9 cellular contexts compared by ENCODE assay signal in the genomic region with DNA sequence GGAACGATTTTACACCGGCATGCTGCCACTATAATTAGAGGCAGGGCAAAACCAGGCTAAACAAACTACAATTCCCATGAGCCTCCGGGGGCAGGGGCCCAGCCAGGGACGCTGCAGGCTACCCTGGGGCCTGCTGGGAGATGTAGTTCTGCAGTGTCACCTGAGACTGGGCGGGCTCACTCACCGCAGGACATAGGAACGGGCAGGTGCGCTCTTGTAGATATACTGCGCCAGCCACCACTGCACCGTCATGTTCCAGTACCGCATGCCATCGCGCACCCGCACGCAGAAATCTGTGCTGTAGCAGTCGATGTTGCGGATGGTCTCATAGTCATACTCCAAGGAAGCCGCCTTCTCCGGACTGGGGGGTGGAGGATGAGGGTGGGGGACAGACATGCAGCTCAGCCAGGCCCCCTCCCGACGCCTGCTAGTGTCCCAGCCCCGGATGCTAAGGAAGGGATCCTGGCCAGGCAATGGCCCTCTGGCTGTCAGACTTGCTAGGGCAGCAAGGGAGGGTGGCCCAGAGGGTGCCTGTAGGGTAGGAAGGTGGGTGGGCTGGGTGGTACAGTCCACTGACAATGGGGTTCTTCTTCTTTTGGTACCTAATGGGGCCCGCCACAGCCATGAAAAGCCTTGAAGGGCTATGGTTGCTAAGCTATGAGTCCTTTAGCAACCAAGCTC. TPM values are rescaled to one million over a fixed set of nuclear protein-coding genes. Genes with fewer than 3 reads are reported as not detected.
A peak's percentile ranks its signal among the peaks of the same experiment; 100 is the strongest.
DNase-seq lines count a peak whose midpoint lies in the region; ATAC-seq and TF ChIP-seq lines count a peak whose summit lies in the region.
"Had no signal": no experiment of that assay in that cellular context is flagged by ENCODE, and none has a peak within 500 bp of the region (broad histone marks: within the 10 kb centered on the region; RNA-seq: fewer than 3 reads in every experiment).

No MANE protein-coding gene starts in this region.

- POLR2A ChIA-PET in naive thymus-derived CD4-positive, alpha-beta T cell (lab: Charles Lee) = no interaction called here

- no peak overlapping the region for H3K27ac ChIP-seq in naive thymus-derived CD4-positive, alpha-beta T cell (ENCODE audit: low read depth, low read length)
- H3K27ac ChIP-seq in WERI-Rb-1 = no peak overlapping the region
- H3K27ac ChIP-seq: breast epithelium had no signal

- H3K27me3 Mint-ChIP-seq in naive thymus-derived CD4-positive, alpha-beta T cell = no peaks in the 10 kb centered on the region

- no peak overlapping the region for H3K4me3 ChIP-seq in naive thymus-derived CD4-positive, alpha-beta T cell (ENCODE audit: low read length)
- H3K4me3 ChIP-seq in WERI-Rb-1 (ENCODE audit: low read depth, low read length) = no peak overlapping the region
- H3K4me3 ChIP-seq: breast epithelium had no signal

- H3K36me3 ChIP-seq in naive thymus-derived CD4-positive, alpha-beta T cell (ENCODE audit: control insufficient read depth in 2 of 3, insufficient read depth in 3 of 3, low read length in 3 of 3) = peaks cover 0 to 18% (median 2%) of the 10 kb centered on the region in 3 experiments
- peaks cover 34% of the 10 kb centered on the region for H3K36me3 ChIP-seq in WERI-Rb-1
- H3K36me3 ChIP-seq: breast epithelium had no signal

- intact Hi-C loops in naive thymus-derived CD4-positive, alpha-beta T cell (cut with micrococcal nuclease) = loop anchor here (1.0 kb wide), 1 partner anchor 11 kb away; the partner anchor contains the start of gene MBOAT7 (in 2 of the 2)

- CTCF ChIA-PET in naive thymus-derived CD4-positive, alpha-beta T cell (lab: Charles Lee) = interaction anchor here (0.6 kb wide), 1 partner anchor 9 kb away, joined by 3 read pairs; no protein-coding TSS in a partner anchor

- no peak overlapping the region for H3K4me3 Mint-ChIP-seq in naive thymus-derived CD4-positive, alpha-beta T cell

- H3K4me1 Mint-ChIP-seq in naive thymus-derived CD4-positive, alpha-beta T cell = peaks cover 0 to 7% (median 0%) of the 10 kb centered on the region in 7 donors

- peak; percentile 75 for DNase-seq in DMS153 (lab: John Stamatoyannopoulos, UW)
- peak; percentile 29 for DNase-seq in NCI-H128 (lab: John Stamatoyannopoulos, UW; ENCODE audit: unreplicated experiment)
- peak; percentile 23 for DNase-seq in activated naive CD4-positive, alpha-beta T cell treated with Interleukin-2 at 50 U/mL for 16 hours
- DNase-seq in naive thymus-derived CD4-positive, alpha-beta T cell = peak in 5 of 9 donors; percentile 34 to 48 (median 46)
- DNase-seq in WERI-Rb-1 = no peak

- peak overlapping the region in 1 of 9 donors; percentile 49 for H3K27ac Mint-ChIP-seq in naive thymus-derived CD4-positive, alpha-beta T cell

- no peaks in the 10 kb centered on the region for H3K4me1 ChIP-seq in naive thymus-derived CD4-positive, alpha-beta T cell (ENCODE audit: control insufficient read depth in 2 of 2, insufficient read depth in 2 of 2, low read length in 2 of 2)
- H3K4me1 ChIP-seq: breast epithelium had no signal

- TF ChIP-seq CTCF in WERI-Rb-1 (IDR thresholded peaks at IDR 0.05; ENCODE audit: low read depth, low read length) = no peak

- H3K27me3 ChIP-seq in naive thymus-derived CD4-positive, alpha-beta T cell (ENCODE audit: control insufficient read depth in 2 of 2, insufficient read depth in 2 of 2, low read length in 2 of 2) = no peaks in the 10 kb centered on the region
- H3K27me3 ChIP-seq in WERI-Rb-1 (ENCODE audit: insufficient read depth, low read depth, severe bottlenecking) = no peaks in the 10 kb centered on the region
- H3K27me3 ChIP-seq: breast epithelium had no signal

- H3K9me3 Mint-ChIP-seq in naive thymus-derived CD4-positive, alpha-beta T cell = no peaks in the 10 kb centered on the region

- peaks cover 0 to 17% (median 5%) of the 10 kb centered on the region in 5 donors for H3K36me3 Mint-ChIP-seq in naive thymus-derived CD4-positive, alpha-beta T cell

- H3K9me3 ChIP-seq in naive thymus-derived CD4-positive, alpha-beta T cell (ENCODE audit: control insufficient read depth in 2 of 3, low read length in 3 of 3) = no peaks in the 10 kb centered on the region
- H3K9me3 ChIP-seq in WERI-Rb-1 (ENCODE audit: severe bottlenecking) = no peaks in the 10 kb centered on the region
- H3K9me3 ChIP-seq: breast epithelium had no signal

- peak; percentile 93 for ATAC-seq in naive thymus-derived CD4-positive, alpha-beta T cell
- no peak for ATAC-seq in HG03045 (IDR thresholded peaks at IDR 0.05; ENCODE audit: unreplicated experiment)
- ATAC-seq in GM19467 (IDR thresholded peaks at IDR 0.05; ENCODE audit: unreplicated experiment) = no peak
- no peak for ATAC-seq in GM18498 (IDR thresholded peaks at IDR 0.05; ENCODE audit: unreplicated experiment)

RNA-seq across cellular contexts. Expression of gene TMC4, which starts 5.8 kb away (rescaled TPM):
- total RNA-seq in naive thymus-derived CD4-positive, alpha-beta T cell = 1 to 10 TPM in 3 of 5 experiments, not detected in 2; 1.0 to 5.9 (median 1.2) TPM
- polyA plus RNA-seq in naive thymus-derived CD4-positive, alpha-beta T cell = under 1 TPM in 1 of 2 donors, not detected in 1; 0.20 TPM

RNA-seq across cellular contexts. Expression of gene MBOAT7, which starts 10.7 kb away (rescaled TPM):
- total RNA-seq in naive thymus-derived CD4-positive, alpha-beta T cell = 10 to 100 TPM; 25.8 to 79.4 (median 43.0) TPM
- polyA plus RNA-seq in naive thymus-derived CD4-positive, alpha-beta T cell = 10 to 100 TPM; 11.3 to 18.9 TPM

RNA-seq across cellular contexts. Expression of gene TSEN34, which starts 12.4 kb away (rescaled TPM):
- total RNA-seq in naive thymus-derived CD4-positive, alpha-beta T cell = 10 to 100 TPM in 4 of 5 experiments, 1 to 10 TPM in 1; 9.5 to 24.2 (median 17.8) TPM
- 10 to 100 TPM; 29.5 to 48.7 TPM for polyA plus RNA-seq in naive thymus-derived CD4-positive, alpha-beta T cell

RNA-seq across cellular contexts. Expression of gene LENG1, which starts 19.2 kb away (rescaled TPM):
- total RNA-seq in naive thymus-derived CD4-positive, alpha-beta T cell = 10 to 100 TPM in 3 of 5 experiments, 1 to 10 TPM in 2; 7.1 to 20.4 (median 11.8) TPM
- polyA plus RNA-seq in naive thymus-derived CD4-positive, alpha-beta T cell = 10 to 100 TPM; 11.9 to 13.5 TPM

RNA-seq across cellular contexts. Expression of gene RPS9, which starts 21.9 kb away (rescaled TPM):
- 1,000 to 10,000 TPM; 1,217 to 2,149 (median 1,306) TPM for total RNA-seq in naive thymus-derived CD4-positive, alpha-beta T cell
- polyA plus RNA-seq in naive thymus-derived CD4-positive, alpha-beta T cell = 1,000 to 10,000 TPM; 1,192 to 1,308 TPM
